Comparison of ENCODE assay signal across 15 cellular contexts in the genomic region with DNA sequence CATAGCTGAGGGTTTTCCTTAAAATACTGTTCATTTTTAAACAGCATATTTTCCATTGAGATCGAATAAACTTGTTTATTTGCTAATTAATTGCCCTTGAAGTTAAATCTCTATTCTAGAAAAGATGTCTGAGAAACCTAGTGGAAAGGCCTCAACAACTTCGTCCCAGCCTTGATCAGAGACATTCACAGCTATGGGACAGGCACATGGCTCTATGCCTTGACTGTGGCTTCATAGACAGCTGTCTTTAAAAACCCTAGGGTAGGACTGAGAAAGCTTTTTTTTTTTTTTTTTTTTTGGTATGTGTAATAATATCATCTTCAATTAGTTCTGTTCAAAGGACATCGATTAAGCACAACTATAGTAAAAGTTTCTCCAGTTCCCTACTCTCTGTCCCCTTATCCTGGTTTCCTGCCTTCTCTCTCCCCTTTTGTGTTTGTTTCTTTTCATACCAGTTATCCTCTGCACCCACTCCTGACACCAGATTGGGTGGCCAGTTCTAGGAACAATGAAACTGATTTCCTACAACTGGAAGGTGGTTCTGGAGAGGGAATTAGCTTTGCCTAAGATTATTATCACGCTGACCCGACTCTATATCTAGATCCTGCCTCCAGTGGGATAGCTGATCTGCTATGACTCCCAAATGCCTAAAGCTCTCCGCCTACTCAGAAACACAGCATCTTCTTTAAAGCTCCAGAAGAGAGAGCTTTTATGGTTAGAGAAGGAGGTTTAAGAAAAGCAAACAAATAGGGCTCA. TPM values are rescaled to one million over a fixed set of nuclear protein-coding genes. Genes with fewer than 3 reads are reported as not detected.
DNase-seq lines count a peak whose midpoint lies in the region; ATAC-seq, FAIRE-seq and TF ChIP-seq lines count a peak whose summit lies in the region.
"Had no signal": no experiment of that assay in that cellular context is flagged by ENCODE, and none has a peak within 500 bp of the region (broad histone marks: within the 10 kb centered on the region; RNA-seq: fewer than 3 reads in every experiment).

No MANE protein-coding gene starts in this region.

- intact Hi-C loops in K562 (cut with micrococcal nuclease), result loop anchor here (5.0 kb wide), 2 partner anchors 84 to 169 kb away; a partner anchor contains a TSS

- TF ChIP-seq RAD21 in K562 (CRISPR knock-in tag; conservative IDR thresholded peaks at IDR 0.05 in 1 of 2, IDR thresholded peaks at IDR 0.05 in 1 of 2), result no peak

- no peak; the same call in 1 of the 2 replicates for TF ChIP-seq EP300 in K562 (IDR thresholded peaks at IDR 0.05; ENCODE audit: low read length)

- H3K27ac Mint-ChIP-seq in nephron, result no peak overlapping the region
- H3K27ac Mint-ChIP-seq: effector memory CD8-positive, alpha-beta T cell had no signal

- POLR2A ChIA-PET in HEK293 (lab: Yijun Ruan, JAX), result interaction anchor here (1.3 kb wide), 1 partner anchor 149 kb away, joined by 4 read pairs; no protein-coding TSS in a partner anchor
- POLR2A ChIA-PET in K562 (lab: Yijun Ruan, JAX), result interaction anchor here (0.6 to 4.8 kb wide), 8 partner anchors 10 to 716 kb away, joined by 3 to 23 read pairs (median 4); a partner anchor contains a TSS

- H3K4me1 ChIP-seq in HEK293 (ENCODE audit: control insufficient read depth, insufficient read depth, low read length) (peaks cover 4% of the 10 kb centered on the region; the same call in 1 of the 2 replicates), K562 (replicated peaks in 1 of 2; ENCODE audit: control insufficient read depth in 2 of 2, insufficient read depth in 2 of 2, low read length in 2 of 2) (peaks cover 4 to 14% of the 10 kb centered on the region in 2 experiments)

- no peaks in the 10 kb centered on the region for H3K27me3 ChIP-seq in K562 (ENCODE audit: control insufficient read depth in 2 of 2, insufficient read depth in 2 of 2, low read length in 2 of 2)

- H3K9me3 ChIP-seq in HEK293 (ENCODE audit: control insufficient read depth, insufficient read depth, low read depth, low read length) (no peaks in the 10 kb centered on the region), K562 (replicated peaks; ENCODE audit: control insufficient read depth, insufficient read depth, low read depth, low read length) (no peaks in the 10 kb centered on the region)

- no peaks in the 10 kb centered on the region for H3K9me1 ChIP-seq in K562 (ENCODE audit: control insufficient read depth, insufficient read depth, low read length)

- H3K36me3 ChIP-seq in HEK293 (ENCODE audit: control insufficient read depth in 2 of 2, insufficient read depth in 1 of 2, low read length in 2 of 2) (no peaks in the 10 kb centered on the region), K562 (ENCODE audit: control insufficient read depth, insufficient read depth, low read length) (no peaks in the 10 kb centered on the region)

- TF ChIP-seq CTCF in HEK293 (tag by site-specific recombination; IDR thresholded peaks at IDR 0.05) (no peak), K562 (IDR thresholded peaks at IDR 0.05 in 2 of 3, conservative IDR thresholded peaks at IDR 0.05 in 1 of 3; ENCODE audit: insufficient read depth in 2 of 3, low read depth in 1 of 3, low read length in 3 of 3) (no peak), nephron (IDR thresholded peaks at IDR 0.05; ENCODE audit: unreplicated experiment in 3 of 3) (no peak)

- peak overlapping the region; percentile 93 for H2AFZ ChIP-seq in K562 (ENCODE audit: low read depth, low read length)

- H3K79me2 ChIP-seq in K562 (ENCODE audit: control insufficient read depth, insufficient read depth, low read length), result no peaks in the 10 kb centered on the region

- CTCF ChIA-PET in HEK293 (lab: Yijun Ruan, JAX) (interaction anchor here (0.6 to 0.8 kb wide), 3 partner anchors 9 to 719 kb away, joined by 3 to 5 read pairs (median 3); no protein-coding TSS in a partner anchor), K562 (lab: Yijun Ruan, JAX; ENCODE audit: low intra/inter-chr PET ratio) (no interaction called here)

- H3K4me3 Mint-ChIP-seq in nephron, result peak overlapping the region; percentile 7 to 50 (median 46)

- no peaks in the 10 kb centered on the region for H3K9me3 Mint-ChIP-seq in nephron
- H3K9me3 Mint-ChIP-seq: effector memory CD8-positive, alpha-beta T cell had no signal

- H3K27me3 Mint-ChIP-seq in nephron (ENCODE audit: low read depth), result peaks cover 58% of the 10 kb centered on the region

- 20% methylated on average over 6 of the region's 6 CpGs for WGBS in K562 (ENCODE audit: insufficient coverage, low coverage, missing lambda C conversion rate)

- DNase-seq in A172 (ENCODE audit: low spot score) (peak; percentile 59), K562 (ENCODE audit: extremely low read depth in 1 of 4, low spot score in 3 of 4) (peak in 1 of 4 experiments; percentile 48), NCI-H510A (lab: John Stamatoyannopoulos, UW) (no peak), cerebellar nuclear complex (lab: John Stamatoyannopoulos, UW) (no peak)
- DNase-seq in activated CD8-positive, alpha-beta memory T cell treated with anti-CD3 and anti-CD28 coated beads, Interleukin-2, amount 50 U/mL, for 4 hours, result no peak
- DNase-seq: activated CD4-positive, CD25-positive, alpha-beta regulatory T cell; activated T-cell treated with anti-CD3 and anti-CD28 coated beads, Interleukin-2, amount 50 U/mL, for 48 hours; effector memory CD8-positive, alpha-beta T cell; NCI-H1105 treated with DMSO at 0.1 percent for 48 hours; NCI-H82; stimulated activated CD4-positive, alpha-beta T cell treated with anti-CD3 and anti-CD28 coated beads, Interleukin-1b, Interleukin-23, amount 100 ng/mL, for 48 hours had no signal

- no peaks in the 10 kb centered on the region for H4K20me1 ChIP-seq in K562 (replicated peaks; ENCODE audit: control insufficient read depth, insufficient read depth, low read length)

- H3K27ac ChIP-seq in HEK293 (ENCODE audit: extremely low read depth, low read depth, low read length) (no peak overlapping the region), K562 (ENCODE audit: extremely low read depth, low read depth, low read length) (peak overlapping the region; percentile 46; the same call in 1 of the 3 replicates)

- BruUV-seq in K562 (replicated peaks; lab: Mats Ljungman, UMichigan), result no TSS peak

- peak; percentile 29 for FAIRE-seq in K562 (lab: Jason Lieb, UNC)
- FAIRE-seq: GM12891 had no signal

- ATAC-seq in K562, result peak; percentile 64
- no peak for ATAC-seq in GM18870 (IDR thresholded peaks at IDR 0.05; ENCODE audit: unreplicated experiment)
- ATAC-seq: effector memory CD8-positive, alpha-beta T cell had no signal

- TF ChIP-seq POLR2A in K562 (conservative IDR thresholded peaks at IDR 0.05), result no peak

- no peaks in the 10 kb centered on the region for H3K36me3 Mint-ChIP-seq in nephron (ENCODE audit: low read depth)

- in situ Hi-C loops in K562 (cut with MboI), result no loop called here

- H3K9ac ChIP-seq in K562 (ENCODE audit: insufficient read depth in 1 of 2, low read depth in 2 of 2, low read length in 2 of 2), result peak overlapping the region in 1 of 2 experiments; percentile 84; a peak in 1 of 4 replicates

- H3K4me1 Mint-ChIP-seq in nephron, result peaks cover 19% of the 10 kb centered on the region

- H3K4me3 ChIP-seq in HEK293 (ENCODE audit: low read depth, low read length), result no peak overlapping the region
- H3K4me3 ChIP-seq in K562, result no peak overlapping the region

- peak overlapping the region; percentile 78; the same call in 1 of the 2 replicates for H3K4me2 ChIP-seq in K562 (ENCODE audit: insufficient read depth, low read length)

TF ChIP-seq in HEK293, 187 proteins besides CTCF, POLR2A, EP300 and RAD21 (continues in another document):
- 0 out of 2 replicates have a peak, but pooled peaks have one; percentile 8 for TF ChIP-seq EGR2 (tag by site-specific recombination; IDR thresholded peaks at IDR 0.05; ENCODE audit: low read depth)
- no peak for TF ChIP-seq ZNF670 (tag by site-specific recombination; IDR thresholded peaks at IDR 0.05; ENCODE audit: low read depth)
- no peak for TF ChIP-seq ZNF623 (tag by site-specific recombination; IDR thresholded peaks at IDR 0.05)

TF ChIP-seq in K562, 482 proteins besides CTCF, POLR2A, EP300 and RAD21 (continues in another document):
- no peak for TF ChIP-seq DIDO1 (tag; IDR thresholded peaks at IDR 0.05; ENCODE audit: low read depth)
- 0 out of 4 replicates have a peak, but pooled peaks of 1 of the 2 experiments have one; percentile 48 for TF ChIP-seq HDAC1 (IDR thresholded peaks at IDR 0.05)
- TF ChIP-seq CXXC5 (CRISPR knock-in tag; IDR thresholded peaks at IDR 0.05), result peak; percentile 33; the same call in 1 of the 2 replicates
- peak; percentile 22; the same call in 1 of the 2 replicates for TF ChIP-seq PHF21A (IDR thresholded peaks at IDR 0.05; ENCODE audit: borderline replicate concordance, low read depth)
- TF ChIP-seq L3MBTL2 (IDR thresholded peaks at IDR 0.05), result peak; percentile 91
- peak; percentile 33 to 42; a peak in 1 of 4 replicates for TF ChIP-seq KDM1A (IDR thresholded peaks at IDR 0.05)
- 0 out of 2 replicates have a peak, but pooled peaks have one; percentile 20 for TF ChIP-seq ZNF668 (CRISPR knock-in tag; IDR thresholded peaks at IDR 0.05)
- TF ChIP-seq RCOR1 (IDR thresholded peaks at IDR 0.05; ENCODE audit: borderline replicate concordance in 1 of 2, low read depth in 2 of 2, low read length in 2 of 2), result 0 out of 4 replicates have a peak, but pooled peaks of 1 of the 2 experiments have one; percentile 33
- TF ChIP-seq RBM14 (IDR thresholded peaks at IDR 0.05; ENCODE audit: borderline replicate concordance, insufficient read depth, low read depth, low read length), result no peak
- no peak for TF ChIP-seq MYNN (IDR thresholded peaks at IDR 0.05)
- no peak for TF ChIP-seq MYNN (CRISPR knock-in tag; IDR thresholded peaks at IDR 0.05)

RNA-seq across cellular contexts. Expression of a gene that starts 20.3 kb away (rescaled TPM):
- 83.8 and 98.4 TPM in 2 replicates for total RNA-seq in A172 (2014; rRNA removed; shearing (Covaris generic))
- total RNA-seq in K562 (2011; cell fraction: chromatin; rRNA removed; ENCODE audit: low replicate concordance), result 86.5 and 141 TPM in 2 replicates
- 70.0 and 75.7 TPM in 2 replicates for total RNA-seq in K562 (2011; cell fraction: nucleolus; rRNA removed)
- total RNA-seq in K562 (2011; cell fraction: nucleoplasm; rRNA removed), result 87.0 and 111 TPM in 2 replicates
- total RNA-seq in K562 (2014; rRNA removed) (140 and 162 TPM in 2 replicates), K562 (2014; rRNA removed; fragmentation: Illumina TruSeq; extraction: Trizol) (95.8 and 106 TPM in 2 replicates), K562 (2015; rRNA removed; fragmentation: Illumina TruSeq; extraction: Trizol) (144 and 150 TPM in 2 replicates), K562 (2021) (90.4 and 92.2 TPM in 2 replicates)
- polyA plus RNA-seq in K562 (2011; rRNA removed) (95.5 and 98.7 TPM in 2 replicates), K562 (2014; fragmentation: Illumina TruSeq; extraction: Trizol) (122 and 149 TPM in 2 replicates), K562 (2014; fragmentation: Nextera tagmentation; extraction: Ambion mirVana) (10 to 100 TPM; 37.0 to 37.8 TPM), K562 (2014; rRNA removed) (135 and 156 TPM in 2 replicates)
- polyA plus RNA-seq in K562 (2011; cell fraction: cytosol; rRNA removed), result 78.1 and 92.3 TPM in 2 replicates
- 131 and 154 TPM in 2 replicates for polyA plus RNA-seq in K562 (2011; cell fraction: nucleus; rRNA removed)
- polyA plus RNA-seq in K562 (2012), result 96.0 and 204 TPM in 2 replicates
- 49.6 and 59.2 TPM in 2 replicates for polyA minus RNA-seq in K562 (2011; rRNA and poly(A)+ RNA removed)
- polyA minus RNA-seq in K562 (2011; cell fraction: cytosol; rRNA and poly(A)+ RNA removed), result 41.8 and 47.4 TPM in 2 replicates
- polyA minus RNA-seq in K562 (2011; cell fraction: nucleus; rRNA and poly(A)+ RNA removed), result 58.6 and 82.4 TPM in 2 replicates
